ENCODE assay signal across 8 cellular contexts in genomic region chr12:19382111-19382526, GRCh38. TPM values are rescaled to one million over a fixed set of nuclear protein-coding genes. Genes with fewer than 3 reads are reported as not detected.
DNase-seq lines count a peak whose midpoint lies in the region; ATAC-seq and TF ChIP-seq lines count a peak whose summit lies in the region.

No MANE protein-coding gene starts in this region.

- POLR2A ChIA-PET in OCI-LY7 (lab: Charles Lee), result no interaction called here

- TF ChIP-seq CTCF in KMS-11 (conservative IDR thresholded peaks at IDR 0.05; ENCODE audit: low read depth, low read length) (no peak), OCI-LY7 (conservative IDR thresholded peaks at IDR 0.05; ENCODE audit: low read length) (no peak)

- no peaks in the 10 kb centered on the region for H3K9me2 ChIP-seq in OCI-LY7 (ENCODE audit: insufficient read depth, low read length)

- peaks cover 18% of the 10 kb centered on the region for H3K4me1 ChIP-seq in KMS-11 (ENCODE audit: low read depth, poor library complexity, severe bottlenecking)
- no peaks in the 10 kb centered on the region for H3K4me1 ChIP-seq in OCI-LY7 (ENCODE audit: insufficient read depth, low read length, poor library complexity, severe bottlenecking)

- no peaks in the 10 kb centered on the region for H3K27me3 Mint-ChIP-seq in activated naive CD8-positive, alpha-beta T cell treated with anti-CD3 and anti-CD28 coated beads, Interleukin-2, amount 50 U/mL, for 24 hours
- no peaks in the 10 kb centered on the region for H3K27me3 Mint-ChIP-seq in natural killer cell treated with Interleukin-12 subunit alpha and Interleukin-12 subunit beta and Interleukin-15 and Interleukin-18, amount 100 ng/mL, for 72 hours

- H3K4me3 ChIP-seq in KMS-11 (IDR thresholded peaks at IDR 0.05; ENCODE audit: insufficient read depth, low read depth, low read length), result no peak overlapping the region
- H3K4me3 ChIP-seq in OCI-LY7 (ENCODE audit: low read depth, low read length, poor library complexity, severe bottlenecking), result no peak overlapping the region

- H3K36me3 ChIP-seq in KMS-11 (ENCODE audit: insufficient read depth) (no peaks in the 10 kb centered on the region), OCI-LY7 (ENCODE audit: insufficient read depth, low read length) (no peaks in the 10 kb centered on the region)

- H3K9me3 Mint-ChIP-seq in activated naive CD8-positive, alpha-beta T cell treated with anti-CD3 and anti-CD28 coated beads, Interleukin-2, amount 50 U/mL, for 24 hours, result no peaks in the 10 kb centered on the region
- no peaks in the 10 kb centered on the region for H3K9me3 Mint-ChIP-seq in natural killer cell treated with Interleukin-12 subunit alpha and Interleukin-12 subunit beta and Interleukin-15 and Interleukin-18, amount 100 ng/mL, for 72 hours

- H4K20me1 ChIP-seq in KMS-11 (ENCODE audit: insufficient read depth) (no peaks in the 10 kb centered on the region), OCI-LY7 (ENCODE audit: insufficient read depth, low read length) (no peaks in the 10 kb centered on the region)

- no peaks in the 10 kb centered on the region for H3K9me3 ChIP-seq in OCI-LY7 (ENCODE audit: low read length)

- H3K4me2 ChIP-seq in KMS-11, result peak overlapping the region; percentile 63
- H3K4me2 ChIP-seq in OCI-LY7 (ENCODE audit: low read length), result no peak overlapping the region

- H3K27ac Mint-ChIP-seq in activated naive CD8-positive, alpha-beta T cell treated with anti-CD3 and anti-CD28 coated beads, Interleukin-2, amount 50 U/mL, for 24 hours, result peak overlapping the region; percentile 14
- peak overlapping the region; percentile 69 to 88 for H3K27ac Mint-ChIP-seq in natural killer cell treated with Interleukin-12 subunit alpha and Interleukin-12 subunit beta and Interleukin-15 and Interleukin-18, amount 100 ng/mL, for 72 hours

- peak; percentile 98 for ATAC-seq in GM18502 (IDR thresholded peaks at IDR 0.05; ENCODE audit: poor library complexity, unreplicated experiment)
- peak; percentile 95 for ATAC-seq in activated naive CD8-positive, alpha-beta T cell treated with anti-CD3 and anti-CD28 coated beads, Interleukin-2, amount 50 U/mL, for 24 hours
- peak; percentile 93 for ATAC-seq in natural killer cell treated with Interleukin-12 subunit alpha and Interleukin-12 subunit beta and Interleukin-15 and Interleukin-18, amount 100 ng/mL, for 72 hours

- BruUV-seq in OCI-LY7 (replicated peaks; lab: Mats Ljungman, UMichigan), result no TSS peak

- H3K4me3 Mint-ChIP-seq in activated naive CD8-positive, alpha-beta T cell treated with anti-CD3 and anti-CD28 coated beads, Interleukin-2, amount 50 U/mL, for 24 hours, result no peak overlapping the region
- H3K4me3 Mint-ChIP-seq in natural killer cell treated with Interleukin-12 subunit alpha and Interleukin-12 subunit beta and Interleukin-15 and Interleukin-18, amount 100 ng/mL, for 72 hours, result peak overlapping the region; percentile 25

- CTCF ChIA-PET in OCI-LY7 (lab: Charles Lee; ENCODE audit: unreplicated experiment), result interaction anchor here (0.6 kb wide), 1 partner anchor 1140 kb away, joined by 3 read pairs; no protein-coding TSS in a partner anchor

- DNase-seq in H4 (ENCODE audit: low spot score) (peak; percentile 55), OCI-LY7 (ENCODE audit: low spot score) (no peak), NCI-H526 treated with DMSO at 0.1 percent for 48 hours (lab: John Stamatoyannopoulos, UW) (no peak), NCI-H2227 (lab: John Stamatoyannopoulos, UW; ENCODE audit: unreplicated experiment) (no peak)
- DNase-seq in activated naive CD8-positive, alpha-beta T cell treated with anti-CD3 and anti-CD28 coated beads, Interleukin-2, amount 50 U/mL, for 24 hours, result peak; percentile 32
- DNase-seq in natural killer cell treated with Interleukin-12 subunit alpha and Interleukin-12 subunit beta and Interleukin-15 and Interleukin-18, amount 100 ng/mL, for 72 hours (ENCODE audit: low spot score), result peak; percentile 75

- peak overlapping the region; percentile 90 for H3K27ac ChIP-seq in KMS-11
- no peak overlapping the region for H3K27ac ChIP-seq in OCI-LY7 (ENCODE audit: low read depth, low read length, poor library complexity, severe bottlenecking)

- no peaks in the 10 kb centered on the region for H3K36me3 Mint-ChIP-seq in activated naive CD8-positive, alpha-beta T cell treated with anti-CD3 and anti-CD28 coated beads, Interleukin-2, amount 50 U/mL, for 24 hours (ENCODE audit: low read depth)
- H3K36me3 Mint-ChIP-seq in natural killer cell treated with Interleukin-12 subunit alpha and Interleukin-12 subunit beta and Interleukin-15 and Interleukin-18, amount 100 ng/mL, for 72 hours, result no peaks in the 10 kb centered on the region

- intact Hi-C loops in OCI-LY7 (cut with micrococcal nuclease; ENCODE audit: unreplicated experiment), result no loop called here

- peak overlapping the region; percentile 40; the same call in 1 of the 2 replicates for H3K9ac ChIP-seq in KMS-11

- H3K27me3 ChIP-seq in KMS-11 (ENCODE audit: insufficient read depth, low read depth), result no peaks in the 10 kb centered on the region

- H3K79me2 ChIP-seq in KMS-11 (ENCODE audit: insufficient read depth, low read depth) (no peaks in the 10 kb centered on the region), OCI-LY7 (ENCODE audit: insufficient read depth, low read depth, low read length) (no peaks in the 10 kb centered on the region)

- H2AFZ ChIP-seq in KMS-11 (ENCODE audit: low read depth), result peak overlapping the region; percentile 65
- no peak overlapping the region for H2AFZ ChIP-seq in OCI-LY7 (ENCODE audit: low read length)

- H3K4me1 Mint-ChIP-seq in activated naive CD8-positive, alpha-beta T cell treated with anti-CD3 and anti-CD28 coated beads, Interleukin-2, amount 50 U/mL, for 24 hours, result peaks cover 13% of the 10 kb centered on the region
- peaks cover 0 to 10% of the 10 kb centered on the region in 2 donors for H3K4me1 Mint-ChIP-seq in natural killer cell treated with Interleukin-12 subunit alpha and Interleukin-12 subunit beta and Interleukin-15 and Interleukin-18, amount 100 ng/mL, for 72 hours (ENCODE audit: low read depth in 2 of 2)

RNA-seq across cellular contexts. Expression of gene AEBP2, which starts 57.2 kb away (rescaled TPM):
- total RNA-seq in H4 (2014; rRNA removed; shearing (Covaris generic)), result 7.4 and 7.7 TPM in 2 replicates
- 10 to 100 TPM; 66.3 to 95.2 TPM for total RNA-seq in natural killer cell treated with Interleukin-12 subunit alpha and Interleukin-12 subunit beta and Interleukin-15 and Interleukin-18, amount 100 ng/mL, for 72 hours
- 20.9 and 21.5 TPM in 2 replicates for total RNA-seq in OCI-LY7 (2014; rRNA removed; shearing (Covaris generic))
- total RNA-seq in OCI-LY7 (2022), result 55.0 and 59.7 TPM in 2 replicates

Comparison
In these comparisons a context has a peak if more than half of its experiments do, and no peak if none do; other contexts are left out.
1. DNase-seq: peak in H4 (single experiment), activated naive CD8-positive, alpha-beta T cell treated with anti-CD3 and anti-CD28 coated beads, Interleukin-2, amount 50 U/mL, for 24 hours (single experiment) and natural killer cell treated with Interleukin-12 subunit alpha and Interleukin-12 subunit beta and Interleukin-15 and Interleukin-18, amount 100 ng/mL, for 72 hours (single experiment); none in OCI-LY7 (single experiment), NCI-H526 treated with DMSO at 0.1 percent for 48 hours (single experiment) and NCI-H2227 (single experiment).
2. Peak in every context shown above with its lines, with median percentiles within 50 percentile points of each other: ATAC-seq.